23 cellular contexts compared by ENCODE assay signal in genomic region chr5:172548311-172548731, GRCh38.
DNase-seq lines count a peak whose midpoint lies in the region; ATAC-seq and TF ChIP-seq lines count a peak whose summit lies in the region.
"Had no signal": no experiment of that assay in that cellular context is flagged by ENCODE, and none has a peak within 500 bp of the region (broad histone marks: within the 10 kb centered on the region; RNA-seq: fewer than 3 reads in every experiment).

No MANE protein-coding gene starts in this region.

- no peak for TF ChIP-seq POLR2A in IMR-90 (IDR thresholded peaks at IDR 0.05; ENCODE audit: low read depth, low read length)

- no peak overlapping the region for H3K18ac ChIP-seq in IMR-90 (ENCODE audit: low read depth, low read length)
- no peak overlapping the region for H3K18ac ChIP-seq in neuronal stem cell (ENCODE audit: low read length)

- H3K9ac ChIP-seq in IMR-90 (ENCODE audit: low read depth, low read length) (no peak overlapping the region), neuronal stem cell (ENCODE audit: low read depth, low read length, poor library complexity) (no peak overlapping the region)

- peaks cover 17% of the 10 kb centered on the region for H3K27me3 Mint-ChIP-seq in activated T-cell treated with anti-CD3 and anti-CD28 coated beads, Interleukin-2, amount 50 U/mL, for 24 hours

- H3K23ac ChIP-seq in IMR-90 (ENCODE audit: low read depth, low read length) (no peak overlapping the region), neuronal stem cell (ENCODE audit: low read depth, low read length, poor library complexity) (no peak overlapping the region)

- no peak for ATAC-seq in IMR-90 (ENCODE audit: low read depth)
- ATAC-seq: activated CD8-positive, alpha-beta memory T cell treated with anti-CD3 and anti-CD28 coated beads, Interleukin-2, amount 10 ng/mL, durations not matched to agents 7 days and 5 days; activated T-helper 17 cell treated with anti-CD3 and anti-CD28 coated beads, Interleukin-2, amount 50 U/mL, for 72 hours; naive thymus-derived CD8-positive, alpha-beta T cell had no signal

- TF ChIP-seq RAD21 in IMR-90 (IDR thresholded peaks at IDR 0.05; ENCODE audit: low read length) = no peak

- H2BK120ac ChIP-seq in IMR-90 (ENCODE audit: low read depth, low read length) = no peak overlapping the region
- no peak overlapping the region for H2BK120ac ChIP-seq in neuronal stem cell (ENCODE audit: low read depth, low read length)

- no peak overlapping the region for H3K4me3 Mint-ChIP-seq in activated T-cell treated with anti-CD3 and anti-CD28 coated beads, Interleukin-2, amount 50 U/mL, for 24 hours
- H3K4me3 Mint-ChIP-seq: activated CD8-positive, alpha-beta memory T cell treated with anti-CD3 and anti-CD28 coated beads, Interleukin-2, amount 10 ng/mL, durations not matched to agents 7 days and 5 days; activated naive CD8-positive, alpha-beta T cell treated with anti-CD3 and anti-CD28 coated beads, Interleukin-2, amount 10 ng/mL, durations not matched to agents 7 days and 5 days; activated T-helper 17 cell treated with anti-CD3 and anti-CD28 coated beads, Interleukin-2, amount 50 U/mL, for 72 hours; CD4-positive, CD25-positive, alpha-beta regulatory T cell; memory B cell; naive thymus-derived CD8-positive, alpha-beta T cell had no signal

- H2AFZ ChIP-seq in IMR-90 (replicated peaks; ENCODE audit: low read length, poor library complexity) (no peak overlapping the region), neuronal stem cell (ENCODE audit: low read length) (peak overlapping the region; percentile 69)

- H3K9me1 ChIP-seq in IMR-90 (ENCODE audit: insufficient read depth, low read length) = no peaks in the 10 kb centered on the region

- H3K56ac ChIP-seq in IMR-90 (ENCODE audit: extremely low read depth, insufficient read depth, low read length) = no peak overlapping the region

- H3K4ac ChIP-seq in IMR-90 (ENCODE audit: low read depth, low read length) (no peak overlapping the region), neuronal stem cell (ENCODE audit: low read length) (no peak overlapping the region)

- H2BK5ac ChIP-seq in IMR-90 (ENCODE audit: low read depth, low read length, poor library complexity, severe bottlenecking) (no peak overlapping the region), neuronal stem cell (ENCODE audit: low read length) (no peak overlapping the region)

- dilution Hi-C loops in IMR-90 (cut with HindIII; ENCODE audit: low sequenced_read_pairs, unreplicated experiment) = no loop called here

- no peak overlapping the region for H3K14ac ChIP-seq in IMR-90 (replicated peaks; ENCODE audit: low read depth, low read length)
- no peak overlapping the region for H3K14ac ChIP-seq in neuronal stem cell (ENCODE audit: low read length)

- H3K4me1 ChIP-seq in IMR-90 (ENCODE audit: control insufficient read depth, insufficient read depth, low read length) (no peaks in the 10 kb centered on the region), neuronal stem cell (ENCODE audit: control insufficient read depth in 2 of 2, insufficient read depth in 1 of 2, low read depth in 1 of 2, low read length in 2 of 2) (peaks cover 8 to 12% of the 10 kb centered on the region in 2 donors)

- H3K36me3 Mint-ChIP-seq in activated T-cell treated with anti-CD3 and anti-CD28 coated beads, Interleukin-2, amount 50 U/mL, for 24 hours (ENCODE audit: low read depth) = no peaks in the 10 kb centered on the region
- H3K36me3 Mint-ChIP-seq: activated CD8-positive, alpha-beta memory T cell treated with anti-CD3 and anti-CD28 coated beads, Interleukin-2, amount 10 ng/mL, durations not matched to agents 7 days and 5 days; activated naive CD8-positive, alpha-beta T cell treated with anti-CD3 and anti-CD28 coated beads, Interleukin-2, amount 10 ng/mL, durations not matched to agents 7 days and 5 days; CD4-positive, CD25-positive, alpha-beta regulatory T cell; naive thymus-derived CD8-positive, alpha-beta T cell had no signal

- H3K79me1 ChIP-seq in IMR-90 (ENCODE audit: low read depth in 1 of 2, low read length in 2 of 2) (no peaks in the 10 kb centered on the region), neuronal stem cell (ENCODE audit: low read depth, low read length) (no peaks in the 10 kb centered on the region)

- intact Hi-C loops in IMR-90 (cut with micrococcal nuclease) = no loop called here

- peaks cover 71% of the 10 kb centered on the region for H3K27me3 ChIP-seq in IMR-90 (ENCODE audit: control insufficient read depth, insufficient read depth, low read length)
- peaks cover 0 to 18% (median 0%) of the 10 kb centered on the region in 3 experiments for H3K27me3 ChIP-seq in neuronal stem cell (ENCODE audit: control insufficient read depth in 3 of 3, insufficient read depth in 3 of 3, low read depth in 1 of 3, low read length in 3 of 3)
- H3K27me3 ChIP-seq: upper lobe of left lung had no signal

- H4K91ac ChIP-seq in IMR-90 (ENCODE audit: insufficient read depth, low read depth, low read length) (no peak overlapping the region), neuronal stem cell (ENCODE audit: low read depth, low read length, poor library complexity) (no peak overlapping the region)

- no peak for TF ChIP-seq CTCF in IMR-90 (conservative IDR thresholded peaks at IDR 0.05; ENCODE audit: low read depth, low read length)

- no peak overlapping the region for H4K5ac ChIP-seq in IMR-90 (ENCODE audit: low read depth, low read length)

- H3K4me2 ChIP-seq in IMR-90 (ENCODE audit: low read depth, low read length) (no peak overlapping the region), neuronal stem cell (ENCODE audit: insufficient read depth, low read length, poor library complexity, severe bottlenecking) (no peak overlapping the region)

- H4K20me1 ChIP-seq in IMR-90 (ENCODE audit: insufficient read depth, low read length) = no peaks in the 10 kb centered on the region

- H3K27ac Mint-ChIP-seq in activated T-cell treated with anti-CD3 and anti-CD28 coated beads, Interleukin-2, amount 50 U/mL, for 24 hours = no peak overlapping the region
- H3K27ac Mint-ChIP-seq: activated CD8-positive, alpha-beta memory T cell treated with anti-CD3 and anti-CD28 coated beads, Interleukin-2, amount 10 ng/mL, durations not matched to agents 7 days and 5 days; activated naive CD8-positive, alpha-beta T cell treated with anti-CD3 and anti-CD28 coated beads, Interleukin-2, amount 10 ng/mL, durations not matched to agents 7 days and 5 days; activated T-helper 17 cell treated with anti-CD3 and anti-CD28 coated beads, Interleukin-2, amount 50 U/mL, for 72 hours; CD4-positive, CD25-positive, alpha-beta regulatory T cell; memory B cell; naive thymus-derived CD8-positive, alpha-beta T cell had no signal

- H2BK15ac ChIP-seq in IMR-90 (ENCODE audit: low read depth, low read length) (no peak overlapping the region), neuronal stem cell (ENCODE audit: low read length) (no peak overlapping the region)

- no peaks in the 10 kb centered on the region for H3K36me3 ChIP-seq in IMR-90 (ENCODE audit: control insufficient read depth, insufficient read depth, low read length)
- H3K36me3 ChIP-seq in neuronal stem cell (replicated peaks in 1 of 2; ENCODE audit: control insufficient read depth in 2 of 2, insufficient read depth in 2 of 2, low read length in 2 of 2) = no peaks in the 10 kb centered on the region
- H3K36me3 ChIP-seq: upper lobe of left lung had no signal

- DNase-seq in IMR-90 (no peak), NCI-H69 (lab: John Stamatoyannopoulos, UW) (peak; percentile 40), foreskin melanocyte (peak; percentile 73), neuronal stem cell (ENCODE audit: low spot score) (peak; percentile 31), NCI-H446 treated with DMSO at 0.1 percent for 48 hours (lab: John Stamatoyannopoulos, UW) (no peak), HuH-7 (ENCODE audit: low spot score) (no peak), OCI-M1 (lab: John Stamatoyannopoulos, UW) (no peak)
- no peak for DNase-seq in activated T-cell treated with anti-CD3 and anti-CD28 coated beads, Interleukin-2, amount 50 U/mL, for 24 hours
- DNase-seq: activated CD4-positive, alpha-beta T cell treated with anti-CD3 and anti-CD28 coated beads for 4 hours; activated CD8-positive, alpha-beta memory T cell treated with anti-CD3 and anti-CD28 coated beads, Interleukin-2, amount 10 ng/mL, durations not matched to agents 7 days and 5 days; activated naive CD8-positive, alpha-beta T cell treated with anti-CD3 and anti-CD28 coated beads, Interleukin-2, amount 10 ng/mL, durations not matched to agents 7 days and 5 days; CD4-positive, CD25-positive, alpha-beta regulatory T cell; cortex of kidney; DMS153; GF-D8; KBM-7; naive thymus-derived CD8-positive, alpha-beta T cell; NCI-H1694 treated with DMSO at 0.1 percent for 48 hours; Right ventricle myocardium superior; stimulated activated naive CD4-positive, alpha-beta T cell treated with Interleukin-2 at 50 U/mL for 16 hours; upper lobe of left lung had no signal

- CTCF ChIA-PET in IMR-90 (lab: Yijun Ruan, JAX) = no interaction called here

- no TSS peak for BruUV-seq in IMR-90 (replicated peaks; lab: Mats Ljungman, UMichigan)

- peak overlapping the region; percentile 29 for H2AK9ac ChIP-seq in IMR-90 (replicated peaks; ENCODE audit: low read depth, low read length, poor library complexity)

- H3K27ac ChIP-seq in IMR-90 (ENCODE audit: insufficient read depth, low read length) (no peak overlapping the region), neuronal stem cell (replicated peaks; ENCODE audit: low read length) (peak overlapping the region; percentile 15)
- H3K27ac ChIP-seq: upper lobe of left lung had no signal

- POLR2A ChIA-PET in IMR-90 (lab: Charles Lee; ENCODE audit: unreplicated experiment) = no interaction called here

- H2BK20ac ChIP-seq in IMR-90 (ENCODE audit: low read depth, low read length) = no peak overlapping the region

- H4K8ac ChIP-seq in IMR-90 (ENCODE audit: low read depth in 2 of 2, low read length in 2 of 2) (no peak overlapping the region), neuronal stem cell (ENCODE audit: low read depth, low read length) (no peak overlapping the region)

- H3K4me3 ChIP-seq in IMR-90 (ENCODE audit: insufficient read depth, low read depth, low read length) (no peak overlapping the region), neuronal stem cell (ENCODE audit: low read length in 2 of 2) (no peak overlapping the region)
- H3K4me3 ChIP-seq: upper lobe of left lung had no signal

- H3K4me1 Mint-ChIP-seq in activated T-cell treated with anti-CD3 and anti-CD28 coated beads, Interleukin-2, amount 50 U/mL, for 24 hours (ENCODE audit: low read depth) = no peaks in the 10 kb centered on the region
- H3K4me1 Mint-ChIP-seq: activated CD8-positive, alpha-beta memory T cell treated with anti-CD3 and anti-CD28 coated beads, Interleukin-2, amount 10 ng/mL, durations not matched to agents 7 days and 5 days; activated naive CD8-positive, alpha-beta T cell treated with anti-CD3 and anti-CD28 coated beads, Interleukin-2, amount 10 ng/mL, durations not matched to agents 7 days and 5 days; activated T-helper 17 cell treated with anti-CD3 and anti-CD28 coated beads, Interleukin-2, amount 50 U/mL, for 72 hours; CD4-positive, CD25-positive, alpha-beta regulatory T cell; memory B cell; naive thymus-derived CD8-positive, alpha-beta T cell had no signal

- H3K9me3 ChIP-seq in IMR-90 (ENCODE audit: control insufficient read depth, insufficient read depth, low read length) (peaks cover 1% of the 10 kb centered on the region; the same call in 1 of the 2 replicates), neuronal stem cell (replicated peaks in 1 of 2; ENCODE audit: control insufficient read depth in 2 of 2, insufficient read depth in 1 of 2, low read depth in 1 of 2, low read length in 2 of 2) (no peaks in the 10 kb centered on the region)
- H3K9me3 ChIP-seq: upper lobe of left lung had no signal

- H2BK12ac ChIP-seq in neuronal stem cell (ENCODE audit: low read length) = no peak overlapping the region

- no CpG with 5 or more reads among the region's 6 CpGs for WGBS in IMR-90 (ENCODE audit: extremely low coverage in 2 of 2, insufficient read length in 1 of 2), 2 experiments
- whole genome bisulfite sequencing in neuronal stem cell (ENCODE audit: extremely low coverage in 2 of 2, insufficient read length in 2 of 2, insufficient replicate concordance in 1 of 2), 2 donors = no CpG with 5 or more reads among the region's 6 CpGs

- in situ Hi-C loops in IMR-90 (cut with MboI; ENCODE audit: low sequenced_read_pairs) = no loop called here

- no peaks in the 10 kb centered on the region for H3K9me3 Mint-ChIP-seq in activated T-cell treated with anti-CD3 and anti-CD28 coated beads, Interleukin-2, amount 50 U/mL, for 24 hours
- H3K9me3 Mint-ChIP-seq: activated naive CD8-positive, alpha-beta T cell treated with anti-CD3 and anti-CD28 coated beads, Interleukin-2, amount 10 ng/mL, durations not matched to agents 7 days and 5 days; activated T-helper 17 cell treated with anti-CD3 and anti-CD28 coated beads, Interleukin-2, amount 50 U/mL, for 72 hours had no signal

- H2AK5ac ChIP-seq in IMR-90 (ENCODE audit: low read depth, low read length) = no peak overlapping the region
- H2AK5ac ChIP-seq in neuronal stem cell (ENCODE audit: low read depth, low read length) = no peak overlapping the region

Comparison
In these comparisons a context has a peak if more than half of its experiments do, and no peak if none do; other contexts are left out.
1. DNase-seq: peak in NCI-H69 (single experiment), foreskin melanocyte (single experiment) and neuronal stem cell (single experiment); none in IMR-90 (single experiment), NCI-H446 treated with DMSO at 0.1 percent for 48 hours (single experiment), activated T-cell treated with anti-CD3 and anti-CD28 coated beads, Interleukin-2, amount 50 U/mL, for 24 hours (single experiment), HuH-7 (single experiment) and OCI-M1 (single experiment).